14 cellular contexts compared by ENCODE assay signal in genomic region chr2:183998797-183999190, GRCh38.
DNase-seq lines count a peak whose midpoint lies in the region; ATAC-seq and TF ChIP-seq lines count a peak whose summit lies in the region.
"Had no signal": no experiment of that assay in that cellular context is flagged by ENCODE, and none has a peak within 500 bp of the region (broad histone marks: within the 10 kb centered on the region; RNA-seq: fewer than 3 reads in every experiment).

No MANE protein-coding gene starts in this region.

- no peaks in the 10 kb centered on the region for H3K36me3 Mint-ChIP-seq in MCF 10A (ENCODE audit: insufficient read depth, unreplicated experiment)

- no peaks in the 10 kb centered on the region for H3K4me1 ChIP-seq in uterus
- H3K4me1 ChIP-seq: breast epithelium had no signal

- TF ChIP-seq CTCF in choroid plexus epithelial cell (conservative IDR thresholded peaks at IDR 0.05; ENCODE audit: low read depth, low read length) = no peak
- TF ChIP-seq CTCF in MCF 10A (IDR thresholded peaks at IDR 0.05; ENCODE audit: unreplicated experiment) = no peak
- TF ChIP-seq CTCF in uterus (IDR thresholded peaks at IDR 0.05) = no peak

- ATAC-seq in GM18873 (IDR thresholded peaks at IDR 0.05; ENCODE audit: low FRiP score, unreplicated experiment) (peak; percentile 21), GM21717 (IDR thresholded peaks at IDR 0.05; ENCODE audit: unreplicated experiment) (peak; percentile 29), HG03108 (IDR thresholded peaks at IDR 0.05; ENCODE audit: unreplicated experiment) (peak; percentile 18), sciatic nerve (no peak)

- intact Hi-C loops in MCF 10A (cut with micrococcal nuclease) (no loop called here), uterus (cut with DNase I; ENCODE audit: low total_unique reads) (no loop called here), sciatic nerve (cut with DNase I) (no loop called here)

- DNase-seq in choroid plexus epithelial cell (ENCODE audit: low read depth) (peak; percentile 23), NCI-H526 (lab: John Stamatoyannopoulos, UW) (no peak), MCF 10A (ENCODE audit: unreplicated experiment) (no peak), uterus (no peak), sciatic nerve (ENCODE audit: low spot score) (no peak)
- DNase-seq: NCI-H345, testis had no signal

- no peak overlapping the region for H3K27ac Mint-ChIP-seq in MCF 10A (ENCODE audit: low read depth, unreplicated experiment)
- H3K27ac Mint-ChIP-seq: activated T-helper 1 cell treated with anti-CD3 and anti-CD28 coated beads, Interleukin-12 subunit alpha, Interleukin-12 subunit beta, Interleukin-2, Interleukin-4 antibody, amounts not matched to agents 30 ng/mL and 10 ng/mL and 1 ng/mL, durations not matched to agents 14 hours and 24 hours and 36 hours had no signal

- no peaks in the 10 kb centered on the region for H3K9me3 Mint-ChIP-seq in MCF 10A (ENCODE audit: unreplicated experiment)
- H3K9me3 Mint-ChIP-seq: activated T-helper 1 cell treated with anti-CD3 and anti-CD28 coated beads, Interleukin-12 subunit alpha, Interleukin-12 subunit beta, Interleukin-2, Interleukin-4 antibody, amounts not matched to agents 30 ng/mL and 10 ng/mL and 1 ng/mL, durations not matched to agents 14 hours and 24 hours and 36 hours had no signal

- no peak overlapping the region for H3K27ac ChIP-seq in uterus
- H3K27ac ChIP-seq: breast epithelium, RWPE1, testis, VCaP had no signal

- BruUV-seq in MCF 10A (replicated peaks; lab: Mats Ljungman, UMichigan) = no TSS peak

- no peaks in the 10 kb centered on the region for H3K9me3 ChIP-seq in uterus
- H3K9me3 ChIP-seq: breast epithelium, testis had no signal

- peaks cover 6% of the 10 kb centered on the region for H3K4me1 Mint-ChIP-seq in MCF 10A (ENCODE audit: insufficient read depth, unreplicated experiment)

- H3K4me3 ChIP-seq in choroid plexus epithelial cell (ENCODE audit: low read depth, low read length) (no peak overlapping the region), uterus (no peak overlapping the region)
- H3K4me3 ChIP-seq: breast epithelium, testis had no signal

- TF ChIP-seq POLR2A in uterus (IDR thresholded peaks at IDR 0.05) = no peak

- H3K27me3 ChIP-seq in uterus = no peaks in the 10 kb centered on the region
- H3K27me3 ChIP-seq: breast epithelium, testis had no signal

- H3K27me3 Mint-ChIP-seq in MCF 10A (ENCODE audit: insufficient read depth, unreplicated experiment) = no peaks in the 10 kb centered on the region

- H3K36me3 ChIP-seq in uterus = no peaks in the 10 kb centered on the region
- H3K36me3 ChIP-seq: breast epithelium had no signal

- POLR2A ChIA-PET in MCF 10A (lab: Yijun Ruan, JAX) = no interaction called here

- CTCF ChIA-PET in MCF 10A (lab: Yijun Ruan, JAX) = no interaction called here

- H3K4me3 Mint-ChIP-seq in MCF 10A (ENCODE audit: unreplicated experiment) = no peak overlapping the region
- H3K4me3 Mint-ChIP-seq: activated T-helper 1 cell treated with anti-CD3 and anti-CD28 coated beads, Interleukin-12 subunit alpha, Interleukin-12 subunit beta, Interleukin-2, Interleukin-4 antibody, amounts not matched to agents 30 ng/mL and 10 ng/mL and 1 ng/mL, durations not matched to agents 14 hours and 24 hours and 36 hours had no signal
